ENCODE assay signal across 2 cellular contexts in the genomic region with DNA sequence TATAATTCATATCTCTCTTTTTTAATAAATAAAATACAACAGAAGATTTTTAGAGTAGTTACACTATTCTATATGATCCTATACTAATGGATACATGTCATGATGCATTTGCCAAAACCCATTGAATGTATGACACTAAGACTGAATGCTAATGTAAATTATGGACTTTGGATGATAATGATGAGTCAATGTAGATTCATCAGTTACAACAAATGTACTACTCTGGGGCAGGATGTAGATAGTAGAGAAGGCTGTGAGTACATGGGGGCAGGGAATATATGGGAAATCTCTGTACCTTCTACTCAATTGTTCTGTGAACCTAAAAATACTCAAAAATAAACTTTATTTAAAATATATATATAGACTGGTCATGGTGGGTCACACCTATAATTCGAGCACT.
TF ChIP-seq lines count a peak whose summit lies in the region.

No MANE protein-coding gene starts in this region.

TF ChIP-seq in IMR-90, 13 proteins besides CTCF, POLR2A, EP300 and RAD21:
- TF ChIP-seq FOS (IDR thresholded peaks at IDR 0.05; ENCODE audit: low read depth, low read length) (0 out of 2 replicates have a peak, but pooled peaks have one; percentile 17), BHLHE40 (IDR thresholded peaks at IDR 0.05; ENCODE audit: low read depth, low read length) (no peak)

TF ChIP-seq in K562, 482 proteins besides CTCF, POLR2A, EP300 and RAD21:
- TF ChIP-seq, protein P1, sequence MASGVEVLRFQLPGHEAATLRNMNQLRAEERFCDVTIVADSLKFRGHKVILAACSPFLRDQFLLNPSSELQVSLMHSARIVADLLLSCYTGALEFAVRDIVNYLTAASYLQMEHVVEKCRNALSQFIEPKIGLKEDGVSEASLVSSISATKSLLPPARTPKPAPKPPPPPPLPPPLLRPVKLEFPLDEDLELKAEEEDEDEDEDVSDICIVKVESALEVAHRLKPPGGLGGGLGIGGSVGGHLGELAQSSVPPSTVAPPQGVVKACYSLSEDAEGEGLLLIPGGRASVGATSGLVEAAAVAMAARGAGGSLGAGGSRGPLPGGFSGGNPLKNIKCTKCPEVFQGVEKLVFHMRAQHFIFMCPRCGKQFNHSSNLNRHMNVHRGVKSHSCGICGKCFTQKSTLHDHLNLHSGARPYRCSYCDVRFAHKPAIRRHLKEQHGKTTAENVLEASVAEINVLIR (CRISPR knock-in tag; IDR thresholded peaks at IDR 0.05) = no peak
- TF ChIP-seq MAFK (IDR thresholded peaks at IDR 0.05; ENCODE audit: low read length) (no peak), ZNF79 (CRISPR knock-in tag; IDR thresholded peaks at IDR 0.05; ENCODE audit: low read depth) (no peak), FOSL1 (tag; conservative IDR thresholded peaks at IDR 0.05) (peak; percentile 50; the same call in 1 of the 2 replicates), HEY1 (CRISPR knock-in tag; IDR thresholded peaks at IDR 0.05; ENCODE audit: borderline replicate concordance) (no peak), ZNF143 (CRISPR knock-in tag; IDR thresholded peaks at IDR 0.05) (no peak), ZNF175 (CRISPR knock-in tag; IDR thresholded peaks at IDR 0.05; ENCODE audit: low read depth) (no peak)
TF ChIP-seq in K562: peak in this region for 1.
